In genomic region chr20:45845452-45845851, GRCh38 we compare ENCODE assay signal across 2 cellular contexts.
TF ChIP-seq lines count a peak whose summit lies in the region.

No MANE protein-coding gene starts in this region.

TF ChIP-seq in HepG2, 621 proteins besides CTCF, POLR2A, EP300 and RAD21:
- TF ChIP-seq IRF9 (CRISPR knock-in tag; IDR thresholded peaks at IDR 0.05; ENCODE audit: borderline replicate concordance), result no peak
- peak; percentile 30 for TF ChIP-seq TEAD3 (CRISPR knock-in tag; optimal IDR thresholded peaks at IDR 0.05; ENCODE audit: borderline replicate concordance)
- no peak for TF ChIP-seq ZNF792 (CRISPR knock-in tag; IDR thresholded peaks at IDR 0.05)
- no peak for TF ChIP-seq ZNF260 (CRISPR knock-in tag; IDR thresholded peaks at IDR 0.05; ENCODE audit: borderline replicate concordance, low read depth)

TF ChIP-seq in HEK293, 187 proteins besides CTCF, POLR2A, EP300 and RAD21:
- TF ChIP-seq PRDM6 (tag by site-specific recombination; IDR thresholded peaks at IDR 0.05) (no peak), PRDM10 (tag by site-specific recombination; IDR thresholded peaks at IDR 0.05) (peak; percentile 69), ZIC2 (tag by site-specific recombination; IDR thresholded peaks at IDR 0.05) (peak; percentile 54)
TF ChIP-seq in HEK293: peak in this region for 2.
